ENCODE assay signal across 22 cellular contexts in the genomic region with DNA sequence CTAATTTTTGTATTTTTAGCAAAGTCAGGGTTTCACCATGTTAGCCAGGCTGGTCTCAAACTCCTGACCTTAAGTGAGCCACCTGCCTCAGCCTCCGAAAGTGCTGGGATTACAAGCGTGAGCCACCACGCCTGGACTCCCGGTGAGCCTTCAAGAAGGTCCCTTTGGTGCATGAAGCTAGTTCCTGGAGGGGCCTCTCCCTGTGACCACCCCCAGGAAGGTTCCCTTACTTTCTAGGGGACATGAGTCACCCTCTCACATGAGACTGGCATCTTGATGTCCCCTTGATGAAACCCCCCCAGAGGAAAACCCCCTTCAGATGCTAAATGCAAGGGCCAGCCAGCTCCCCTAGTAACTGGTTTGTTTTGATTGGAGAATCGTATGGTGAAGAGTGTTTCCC. TPM values are rescaled to one million over a fixed set of nuclear protein-coding genes. Genes with fewer than 3 reads are reported as not detected.
DNase-seq lines count a peak whose midpoint lies in the region; ATAC-seq and TF ChIP-seq lines count a peak whose summit lies in the region.
"Had no signal": no experiment of that assay in that cellular context is flagged by ENCODE, and none has a peak within 500 bp of the region (broad histone marks: within the 10 kb centered on the region; RNA-seq: fewer than 3 reads in every experiment).

No MANE protein-coding gene starts in this region.

- no CpG with 5 or more reads among the region's 5 CpGs for WGBS in H9 (ENCODE audit: extremely low coverage, insufficient read length, low lambda C conversion rate)
- 48 to 72% (median 63%) methylated on average over 5 of the region's 5 CpGs for WGBS in spleen, 5 donors
- WGBS in tibial nerve, 2 donors, result 51 to 70% methylated on average over 5 of the region's 5 CpGs
- WGBS in trophoblast cell (ENCODE audit: extremely low coverage, insufficient coverage, insufficient read length), result no CpG with 5 or more reads among the region's 5 CpGs

- peak; percentile 16 for DNase-seq in activated naive CD4-positive, alpha-beta T cell treated with anti-CD3 and anti-CD28 coated beads, Interleukin-2, amount 10 ng/mL, durations not matched to agents 7 days and 5 days
- DNase-seq in activated naive CD4-positive, alpha-beta T cell treated with Interleukin-2 at 50 U/mL for 16 hours, result no peak
- DNase-seq in H9 (no peak), spleen (peak; percentile 29), progenitor cell of endocrine pancreas (ENCODE audit: low spot score, unreplicated experiment) (no peak), tibial nerve (ENCODE audit: low spot score in 2 of 2) (no peak), trophoblast cell (no peak)
- DNase-seq in activated naive CD8-positive, alpha-beta T cell treated with anti-CD3 and anti-CD28 coated beads, Interleukin-2, amount 10 ng/mL, durations not matched to agents 7 days and 5 days, result peak; percentile 24
- DNase-seq: ACHN; brain microvascular endothelial cell; DMS79 treated with DMSO at 0.1 percent for 48 hours; HFFc6; NCI-H187; NCI-H345; nephron progenitor cell; stimulated activated CD4-positive, alpha-beta T cell treated with anti-CD3 and anti-CD28 coated beads, Interleukin-4, amount 100 ng/mL, for 1 hour; substantia nigra; T1000 had no signal

- H3K27ac ChIP-seq in H9 (ENCODE audit: insufficient read length, low read depth, low read length), result no peak overlapping the region
- peak overlapping the region in 3 of 8 donors; percentile 20 to 54 (median 35) for H3K27ac ChIP-seq in spleen
- H3K27ac ChIP-seq in tibial nerve, result peak overlapping the region in 2 of 4 donors; percentile 33 to 36
- no peak overlapping the region for H3K27ac ChIP-seq in trophoblast cell (ENCODE audit: low read depth, low read length)
- H3K27ac ChIP-seq: brain microvascular endothelial cell, prostate gland had no signal

- no peak overlapping the region for H2BK120ac ChIP-seq in H9 (ENCODE audit: low read depth, low read length, poor library complexity, severe bottlenecking)
- no peak overlapping the region for H2BK120ac ChIP-seq in trophoblast cell (ENCODE audit: insufficient read depth, low read length, poor library complexity)

- H2AFZ ChIP-seq in H9 (ENCODE audit: low read length) (no peak overlapping the region), trophoblast cell (ENCODE audit: insufficient read depth, low read length, poor library complexity) (no peak overlapping the region)

- CTCF ChIA-PET in activated naive CD4-positive, alpha-beta T cell treated with anti-CD3 and anti-CD28 coated beads, Interleukin-2, amount 10 ng/mL, durations not matched to agents 7 days and 5 days (lab: Charles Lee), result interaction anchor here (2.7 kb wide), 1 partner anchor 24 kb away, joined by 13 read pairs; no protein-coding TSS in a partner anchor

- H3K9me3 ChIP-seq in H9 (ENCODE audit: control insufficient read depth, low read depth, low read length), result no peaks in the 10 kb centered on the region
- H3K9me3 ChIP-seq in spleen, result no peaks in the 10 kb centered on the region
- no peaks in the 10 kb centered on the region for H3K9me3 ChIP-seq in tibial nerve
- no peaks in the 10 kb centered on the region for H3K9me3 ChIP-seq in trophoblast cell (ENCODE audit: insufficient read depth, low read depth, low read length)
- H3K9me3 ChIP-seq: prostate gland had no signal

- no peak overlapping the region for H3K56ac ChIP-seq in H9 (ENCODE audit: insufficient read length, low read depth, low read length)

- no peak overlapping the region for H3K9ac ChIP-seq in H9 (ENCODE audit: extremely low read depth, insufficient read length, low read length)
- no peak overlapping the region for H3K9ac ChIP-seq in trophoblast cell (ENCODE audit: low read length)

- peaks cover 52% of the 10 kb centered on the region for H3K36me3 Mint-ChIP-seq in activated naive CD4-positive, alpha-beta T cell treated with anti-CD3 and anti-CD28 coated beads, Interleukin-2, amount 10 ng/mL, durations not matched to agents 7 days and 5 days
- H3K36me3 Mint-ChIP-seq in H9 (ENCODE audit: insufficient read depth in 1 of 3, low read depth in 3 of 3) (peaks cover 51 to 85% (median 74%) of the 10 kb centered on the region in 3 experiments), progenitor cell of endocrine pancreas (ENCODE audit: insufficient read depth) (peaks cover 17% of the 10 kb centered on the region)
- peaks cover 31% of the 10 kb centered on the region for H3K36me3 Mint-ChIP-seq in activated naive CD8-positive, alpha-beta T cell treated with anti-CD3 and anti-CD28 coated beads, Interleukin-2, amount 10 ng/mL, durations not matched to agents 7 days and 5 days

- H2BK5ac ChIP-seq in H9 (ENCODE audit: insufficient read length, low read length), result no peak overlapping the region
- H2BK5ac ChIP-seq in trophoblast cell (ENCODE audit: low read depth, low read length, poor library complexity), result no peak overlapping the region

- H3K27me3 ChIP-seq in H9 (ENCODE audit: insufficient read depth, low read length) (no peaks in the 10 kb centered on the region), spleen (replicated peaks in 1 of 7) (no peaks in the 10 kb centered on the region), tibial nerve (no peaks in the 10 kb centered on the region), trophoblast cell (ENCODE audit: insufficient read depth, low read length) (no peaks in the 10 kb centered on the region)
- H3K27me3 ChIP-seq: brain microvascular endothelial cell had no signal

- H3K4me3 ChIP-seq in spleen (no peak overlapping the region), tibial nerve (no peak overlapping the region), trophoblast cell (ENCODE audit: low read depth, low read length) (no peak overlapping the region)
- H3K4me3 ChIP-seq: prostate gland, skin epidermis had no signal

- peaks cover 0 to 90% (median 44%) of the 10 kb centered on the region in 6 donors for H3K36me3 ChIP-seq in spleen
- H3K36me3 ChIP-seq in tibial nerve, result peaks cover 0 to 77% (median 10%) of the 10 kb centered on the region in 3 donors
- H3K36me3 ChIP-seq in trophoblast cell (ENCODE audit: control insufficient read depth in 1 of 2, insufficient read depth in 2 of 2, low read length in 2 of 2), result peaks cover 66 to 74% of the 10 kb centered on the region in 2 experiments
- H3K36me3 ChIP-seq: prostate gland had no signal

- TF ChIP-seq CTCF in H9 (conservative IDR thresholded peaks at IDR 0.05), result no peak
- no peak for TF ChIP-seq CTCF in spleen (IDR thresholded peaks at IDR 0.05 in 8 of 11, conservative IDR thresholded peaks at IDR 0.05 in 3 of 11)
- no peak for TF ChIP-seq CTCF in progenitor cell of endocrine pancreas (IDR thresholded peaks at IDR 0.05; ENCODE audit: unreplicated experiment)
- no peak for TF ChIP-seq CTCF in tibial nerve (IDR thresholded peaks at IDR 0.05)

- intact Hi-C loops in spleen (cut with DNase I; ENCODE audit: low total_unique reads), result no loop called here

- H3T11ph ChIP-seq in H9 (ENCODE audit: low read length), result no peak overlapping the region

- POLR2A ChIA-PET in activated naive CD8-positive, alpha-beta T cell treated with anti-CD3 and anti-CD28 coated beads, Interleukin-2, amount 10 ng/mL, durations not matched to agents 7 days and 5 days (lab: Charles Lee), result interaction anchor here (1.2 to 1.5 kb wide), 2 partner anchors 8 to 10 kb away, joined by 4 read pairs; no protein-coding TSS in a partner anchor

- H3K4ac ChIP-seq in H9 (ENCODE audit: low read depth, low read length) (no peak overlapping the region), trophoblast cell (ENCODE audit: low read depth, low read length) (no peak overlapping the region)

- H3K18ac ChIP-seq in H9 (ENCODE audit: insufficient read length, low read depth, low read length), result no peak overlapping the region
- no peak overlapping the region for H3K18ac ChIP-seq in trophoblast cell (ENCODE audit: low read length)

- H3K23me2 ChIP-seq in H9 (ENCODE audit: insufficient read length, low read depth, low read length, poor library complexity, severe bottlenecking), result no peaks in the 10 kb centered on the region

- H4K8ac ChIP-seq in H9 (replicated peaks; ENCODE audit: insufficient read length, low read depth, low read length), result no peak overlapping the region
- H4K8ac ChIP-seq in trophoblast cell (ENCODE audit: low read depth, low read length), result no peak overlapping the region

- H2BK15ac ChIP-seq in H9 (ENCODE audit: low read depth, low read length), result no peak overlapping the region

- H3K27ac Mint-ChIP-seq in activated naive CD4-positive, alpha-beta T cell treated with anti-CD3 and anti-CD28 coated beads, Interleukin-2, amount 10 ng/mL, durations not matched to agents 7 days and 5 days, result peak overlapping the region; percentile 19
- H3K27ac Mint-ChIP-seq in H9 (peak overlapping the region in 2 of 3 experiments; percentile 61 to 82; a peak in 2 of 7 replicates), progenitor cell of endocrine pancreas (no peak overlapping the region)
- H3K27ac Mint-ChIP-seq in activated naive CD8-positive, alpha-beta T cell treated with anti-CD3 and anti-CD28 coated beads, Interleukin-2, amount 10 ng/mL, durations not matched to agents 7 days and 5 days, result peak overlapping the region; percentile 48

- no peaks in the 10 kb centered on the region for H3K9me3 Mint-ChIP-seq in activated naive CD4-positive, alpha-beta T cell treated with anti-CD3 and anti-CD28 coated beads, Interleukin-2, amount 10 ng/mL, durations not matched to agents 7 days and 5 days
- H3K9me3 Mint-ChIP-seq in H9 (peaks cover 0 to 3% of the 10 kb centered on the region in 2 experiments; a peak in 2 of 5 replicates), progenitor cell of endocrine pancreas (ENCODE audit: low read depth) (no peaks in the 10 kb centered on the region)
- H3K9me3 Mint-ChIP-seq in activated naive CD8-positive, alpha-beta T cell treated with anti-CD3 and anti-CD28 coated beads, Interleukin-2, amount 10 ng/mL, durations not matched to agents 7 days and 5 days, result no peaks in the 10 kb centered on the region
- H3K9me3 Mint-ChIP-seq: HFFc6, nephron progenitor cell had no signal

- H3K4me2 ChIP-seq in H9 (ENCODE audit: insufficient read depth, insufficient read length, low read length) (no peak overlapping the region), trophoblast cell (ENCODE audit: low read length) (no peak overlapping the region)

- H3K23ac ChIP-seq in H9 (ENCODE audit: insufficient read length, low read depth, low read length), result no peak overlapping the region
- no peak overlapping the region for H3K23ac ChIP-seq in trophoblast cell (ENCODE audit: low read length)

- H4K20me1 ChIP-seq in H9 (ENCODE audit: control insufficient read depth, insufficient read depth, insufficient read length), result peaks cover 2% of the 10 kb centered on the region

- H3K79me2 ChIP-seq in H9 (ENCODE audit: insufficient read depth, low read length), result peaks cover 6% of the 10 kb centered on the region; the same call in 1 of the 2 replicates
- H3K79me2 ChIP-seq in trophoblast cell (ENCODE audit: control insufficient read depth, insufficient read depth, low read length, poor library complexity), result no peaks in the 10 kb centered on the region

- no peak overlapping the region for H3K4me3 Mint-ChIP-seq in activated naive CD4-positive, alpha-beta T cell treated with anti-CD3 and anti-CD28 coated beads, Interleukin-2, amount 10 ng/mL, durations not matched to agents 7 days and 5 days
- H3K4me3 Mint-ChIP-seq in H9 (no peak overlapping the region), progenitor cell of endocrine pancreas (ENCODE audit: low read depth) (no peak overlapping the region)
- no peak overlapping the region for H3K4me3 Mint-ChIP-seq in activated naive CD8-positive, alpha-beta T cell treated with anti-CD3 and anti-CD28 coated beads, Interleukin-2, amount 10 ng/mL, durations not matched to agents 7 days and 5 days
- H3K4me3 Mint-ChIP-seq: HFFc6, nephron progenitor cell had no signal

- TF ChIP-seq EP300 in tibial nerve (IDR thresholded peaks at IDR 0.05), result no peak

- TF ChIP-seq POLR2A in spleen (IDR thresholded peaks at IDR 0.05) (no peak), tibial nerve (IDR thresholded peaks at IDR 0.05) (no peak)

- no peaks in the 10 kb centered on the region for H3K27me3 Mint-ChIP-seq in activated naive CD4-positive, alpha-beta T cell treated with anti-CD3 and anti-CD28 coated beads, Interleukin-2, amount 10 ng/mL, durations not matched to agents 7 days and 5 days
- H3K27me3 Mint-ChIP-seq in H9 (ENCODE audit: low read depth), result no peaks in the 10 kb centered on the region; the same call in 1 of the 2 replicates
- no peaks in the 10 kb centered on the region for H3K27me3 Mint-ChIP-seq in activated naive CD8-positive, alpha-beta T cell treated with anti-CD3 and anti-CD28 coated beads, Interleukin-2, amount 10 ng/mL, durations not matched to agents 7 days and 5 days
- H3K27me3 Mint-ChIP-seq in progenitor cell of endocrine pancreas, result no peaks in the 10 kb centered on the region

- no peak overlapping the region for H2BK20ac ChIP-seq in H9 (ENCODE audit: low read depth, low read length, poor library complexity, severe bottlenecking)

- H3K4me1 ChIP-seq in H9 (ENCODE audit: insufficient read depth, low read length) (no peaks in the 10 kb centered on the region), spleen (peaks cover 3 to 66% (median 19%) of the 10 kb centered on the region in 6 donors), tibial nerve (peaks cover 0 to 65% (median 23%) of the 10 kb centered on the region in 4 donors), trophoblast cell (ENCODE audit: control insufficient read depth in 1 of 2, insufficient read depth in 2 of 2, low read length in 2 of 2) (peaks cover 4 to 5% of the 10 kb centered on the region in 2 experiments)
- H3K4me1 ChIP-seq: prostate gland had no signal

- H3K79me1 ChIP-seq in H9 (ENCODE audit: insufficient read depth, low read depth, low read length, poor library complexity, severe bottlenecking) (peaks cover 3% of the 10 kb centered on the region), trophoblast cell (ENCODE audit: low read length) (no peaks in the 10 kb centered on the region)

- H2BK12ac ChIP-seq in H9 (ENCODE audit: insufficient read length, low read depth, low read length) (no peak overlapping the region), trophoblast cell (ENCODE audit: low read length) (no peak overlapping the region)

- H3K14ac ChIP-seq in H9 (ENCODE audit: insufficient read depth, low read length) (no peak overlapping the region), trophoblast cell (ENCODE audit: low read length) (no peak overlapping the region)

- no peak overlapping the region for H4K12ac ChIP-seq in trophoblast cell (ENCODE audit: low read depth, low read length)

- peaks cover 60% of the 10 kb centered on the region for H3K4me1 Mint-ChIP-seq in activated naive CD4-positive, alpha-beta T cell treated with anti-CD3 and anti-CD28 coated beads, Interleukin-2, amount 10 ng/mL, durations not matched to agents 7 days and 5 days
- H3K4me1 Mint-ChIP-seq in H9, result peaks cover 16 to 28% of the 10 kb centered on the region in 2 experiments
- peaks cover 32% of the 10 kb centered on the region for H3K4me1 Mint-ChIP-seq in activated naive CD8-positive, alpha-beta T cell treated with anti-CD3 and anti-CD28 coated beads, Interleukin-2, amount 10 ng/mL, durations not matched to agents 7 days and 5 days
- H3K4me1 Mint-ChIP-seq in progenitor cell of endocrine pancreas (ENCODE audit: low read depth), result peaks cover 2% of the 10 kb centered on the region

- no peak overlapping the region for H4K5ac ChIP-seq in H9 (ENCODE audit: insufficient read length, low read depth, low read length)

- no peak for ATAC-seq in activated naive CD8-positive, alpha-beta T cell treated with anti-CD3 and anti-CD28 coated beads, Interleukin-2, amount 10 ng/mL, durations not matched to agents 7 days and 5 days (ENCODE audit: low read depth)
- ATAC-seq: activated CD4-positive, CD25-positive, alpha-beta regulatory T cell treated with anti-CD3 and anti-CD28 coated beads, Interleukin-2, amount 50 U/mL, for 24 hours; SK-N-SH treated with all-trans-retinoic acid at 6 μM for 48 hours had no signal

- H2AK5ac ChIP-seq in H9 (ENCODE audit: insufficient read length, low read length) (no peak overlapping the region), trophoblast cell (ENCODE audit: low read length) (no peak overlapping the region)

- H4K91ac ChIP-seq in H9 (ENCODE audit: insufficient read length, low read depth, low read length), result no peak overlapping the region
- H4K91ac ChIP-seq in trophoblast cell (ENCODE audit: low read depth, low read length), result no peak overlapping the region

RNA-seq across cellular contexts. Expression of gene CARHSP1, which starts 12.8 kb away (rescaled TPM):
- total RNA-seq in H9 (2021) (194 and 195 TPM in 2 replicates), spleen (10 to 100 TPM; 45.5 to 75.2 (median 53.2) TPM), progenitor cell of endocrine pancreas (117 and 122 TPM in 2 replicates), tibial nerve (100 to 1,000 TPM in 3 of 4 donors, 10 to 100 TPM in 1; 90.6 to 169 (median 160) TPM)
- 100 to 1,000 TPM; 157 to 173 TPM for total RNA-seq in activated naive CD8-positive, alpha-beta T cell treated with anti-CD3 and anti-CD28 coated beads, Interleukin-2, amount 10 ng/mL, durations not matched to agents 7 days and 5 days
- polyA plus RNA-seq in spleen, result 10 to 100 TPM; 42.6 to 98.0 (median 84.2) TPM
- 111 TPM in 2 replicates for polyA plus RNA-seq in trophoblast cell (2013)

RNA-seq across cellular contexts. Expression of gene LITAFD, which starts 26.2 kb away (rescaled TPM):
- total RNA-seq in H9 (2021) (not detected in 2 replicates), spleen (not detected), progenitor cell of endocrine pancreas (not detected in 2 replicates), tibial nerve (not detected)
- total RNA-seq in activated naive CD8-positive, alpha-beta T cell treated with anti-CD3 and anti-CD28 coated beads, Interleukin-2, amount 10 ng/mL, durations not matched to agents 7 days and 5 days, result not detected
- not detected for polyA plus RNA-seq in spleen
- polyA plus RNA-seq in trophoblast cell (2013), result not detected in 2 replicates
- total RNA-seq: HFFc6 had no signal

RNA-seq across cellular contexts. Expression of gene PMM2, which starts 58.3 kb away (rescaled TPM):
- total RNA-seq in H9 (2021), result 79.3 and 82.7 TPM in 2 replicates
- 10 to 100 TPM; 36.4 to 38.5 TPM for total RNA-seq in activated naive CD8-positive, alpha-beta T cell treated with anti-CD3 and anti-CD28 coated beads, Interleukin-2, amount 10 ng/mL, durations not matched to agents 7 days and 5 days
- 10 to 100 TPM; 26.5 to 38.8 (median 33.6) TPM for total RNA-seq in spleen
- 10 to 100 TPM; 13.0 to 14.4 (median 13.2) TPM for polyA plus RNA-seq in spleen
- 26.5 and 30.3 TPM in 2 replicates for total RNA-seq in progenitor cell of endocrine pancreas
- 10 to 100 TPM; 37.6 to 73.8 (median 52.7) TPM for total RNA-seq in tibial nerve
- 38.7 and 42.3 TPM in 2 replicates for polyA plus RNA-seq in trophoblast cell (2013)

RNA-seq across cellular contexts. Expression of gene TMEM186, which starts 58.5 kb away (rescaled TPM):
- total RNA-seq in H9 (2021) (8.6 and 9.6 TPM in 2 replicates), spleen (10 to 100 TPM in 1 of 7 donors, 1 to 10 TPM in 6; 5.8 to 12.1 (median 8.1) TPM), progenitor cell of endocrine pancreas (10.8 and 11.1 TPM in 2 replicates), tibial nerve (1 to 10 TPM; 5.7 to 9.6 (median 7.2) TPM)
- 10 to 100 TPM; 11.9 to 12.6 TPM for total RNA-seq in activated naive CD8-positive, alpha-beta T cell treated with anti-CD3 and anti-CD28 coated beads, Interleukin-2, amount 10 ng/mL, durations not matched to agents 7 days and 5 days
- 10 to 100 TPM; 10.3 to 13.3 (median 11.3) TPM for polyA plus RNA-seq in spleen
- 6.2 and 6.3 TPM in 2 replicates for polyA plus RNA-seq in trophoblast cell (2013)

Comparison
In these comparisons a context has a peak if more than half of its experiments do, and no peak if none do; other contexts are left out.
1. DNase-seq: peak in activated naive CD4-positive, alpha-beta T cell treated with anti-CD3 and anti-CD28 coated beads, Interleukin-2, amount 10 ng/mL, durations not matched to agents 7 days and 5 days (single experiment), activated naive CD8-positive, alpha-beta T cell treated with anti-CD3 and anti-CD28 coated beads, Interleukin-2, amount 10 ng/mL, durations not matched to agents 7 days and 5 days (single experiment) and spleen (single experiment); none in activated naive CD4-positive, alpha-beta T cell treated with Interleukin-2 at 50 U/mL for 16 hours (single experiment), H9 (single experiment), progenitor cell of endocrine pancreas (single experiment), tibial nerve (0 of 2) and trophoblast cell (0 of 2).